10 cellular contexts compared by ENCODE assay signal in the genomic region with DNA sequence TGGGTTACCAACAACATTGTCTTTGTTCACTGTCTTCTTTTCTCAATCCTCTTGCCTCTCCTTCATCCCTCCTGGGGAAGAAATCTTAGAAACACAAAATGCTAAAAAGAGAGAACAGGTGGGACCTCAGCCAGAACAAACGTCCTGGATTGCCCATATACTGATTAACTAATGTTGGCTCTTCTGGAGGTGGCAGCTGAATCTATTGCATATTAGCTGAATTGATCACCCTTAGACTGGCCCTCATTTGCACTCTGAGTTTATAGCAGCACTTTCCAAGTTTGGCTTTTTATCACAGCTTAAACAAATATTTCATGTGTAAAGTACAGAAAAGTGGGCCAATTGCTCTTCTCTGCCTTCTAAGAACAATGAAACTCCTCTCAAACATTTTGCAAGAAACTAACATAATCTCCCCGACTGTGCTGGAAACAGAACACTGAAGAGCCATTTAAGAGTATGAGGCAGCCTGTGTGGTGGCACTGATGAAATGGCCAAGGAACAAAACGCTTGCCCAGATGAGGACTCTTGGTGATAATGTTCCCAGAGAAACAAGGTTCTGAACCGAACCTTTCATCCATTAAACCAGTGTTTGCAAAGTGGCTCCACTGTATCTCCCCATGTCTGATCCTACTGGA.
"Had no signal": no experiment of that assay in that cellular context is flagged by ENCODE, and none has a peak within 500 bp of the region (broad histone marks: within the 10 kb centered on the region; RNA-seq: fewer than 3 reads in every experiment).

No MANE protein-coding gene starts in this region.

- H3K27me3 ChIP-seq: breast epithelium had no signal

- H3K9me3 ChIP-seq: breast epithelium had no signal

- H3K27ac ChIP-seq: breast epithelium had no signal

- H3K4me2 ChIP-seq: smooth muscle cell had no signal

- DNase-seq: activated CD4-positive, alpha-beta memory T cell treated with anti-CD3 and anti-CD28 coated beads for 36 hours; activated gamma-delta T cell treated with Interleukin-2 at 50 U/mL for 16 hours; activated naive CD8-positive, alpha-beta T cell treated with anti-CD3 and anti-CD28 coated beads for 36 hours; activated T-cell treated with anti-CD3 and anti-CD28 coated beads, Interleukin-2, amount 50 U/mL, for 48 hours; anterior cingulate cortex; dermis blood vessel endothelial cell had no signal

- ATAC-seq: stimulated activated memory B cell treated with anti-CD40 and anti-IgM and Interleukin-4, amounts not matched to agents 10 μg/mL and 1 μg/mL and 100 μg/mL, for 72 hours had no signal

- H3K4me3 ChIP-seq: breast epithelium, smooth muscle cell had no signal

- H3K4me3 Mint-ChIP-seq: activated CD4-positive, alpha-beta memory T cell treated with anti-CD3 and anti-CD28 coated beads for 36 hours; activated naive CD8-positive, alpha-beta T cell treated with anti-CD3 and anti-CD28 coated beads for 36 hours; memory B cell; stimulated activated memory B cell treated with anti-CD40 and anti-IgM and Interleukin-4, amounts not matched to agents 10 μg/mL and 1 μg/mL and 100 μg/mL, for 72 hours had no signal

- H3K36me3 ChIP-seq: breast epithelium had no signal

- H3K9me3 Mint-ChIP-seq: activated naive CD8-positive, alpha-beta T cell treated with anti-CD3 and anti-CD28 coated beads for 36 hours; stimulated activated memory B cell treated with anti-CD40 and anti-IgM and Interleukin-4, amounts not matched to agents 10 μg/mL and 1 μg/mL and 100 μg/mL, for 72 hours had no signal

- H3K36me3 Mint-ChIP-seq: activated CD4-positive, alpha-beta memory T cell treated with anti-CD3 and anti-CD28 coated beads for 36 hours; activated naive CD8-positive, alpha-beta T cell treated with anti-CD3 and anti-CD28 coated beads for 36 hours; memory B cell; stimulated activated memory B cell treated with anti-CD40 and anti-IgM and Interleukin-4, amounts not matched to agents 10 μg/mL and 1 μg/mL and 100 μg/mL, for 72 hours had no signal

- H3K27me3 Mint-ChIP-seq: stimulated activated memory B cell treated with anti-CD40 and anti-IgM and Interleukin-4, amounts not matched to agents 10 μg/mL and 1 μg/mL and 100 μg/mL, for 72 hours had no signal

- H3K4me1 Mint-ChIP-seq: activated naive CD8-positive, alpha-beta T cell treated with anti-CD3 and anti-CD28 coated beads for 36 hours; memory B cell; stimulated activated memory B cell treated with anti-CD40 and anti-IgM and Interleukin-4, amounts not matched to agents 10 μg/mL and 1 μg/mL and 100 μg/mL, for 72 hours had no signal

- H3K27ac Mint-ChIP-seq: activated CD4-positive, alpha-beta memory T cell treated with anti-CD3 and anti-CD28 coated beads for 36 hours; activated naive CD8-positive, alpha-beta T cell treated with anti-CD3 and anti-CD28 coated beads for 36 hours; memory B cell; stimulated activated memory B cell treated with anti-CD40 and anti-IgM and Interleukin-4, amounts not matched to agents 10 μg/mL and 1 μg/mL and 100 μg/mL, for 72 hours had no signal
